ENCODE assay signal across 8 cellular contexts in genomic region chr2:3518496-3519254, GRCh38. TPM values are rescaled to one million over a fixed set of nuclear protein-coding genes. Genes with fewer than 3 reads are reported as not detected.
DNase-seq lines count a peak whose midpoint lies in the region; ATAC-seq and TF ChIP-seq lines count a peak whose summit lies in the region.

No MANE protein-coding gene starts in this region.

- ATAC-seq in RWPE2 (ENCODE audit: low read depth): peak; percentile 76
- ATAC-seq in stimulated activated naive CD8-positive, alpha-beta T cell treated with anti-CD3 and anti-CD28 coated beads, Interleukin-15, amount 100 ng/mL, for 72 hours: peak; percentile 87

- H3F3A ChIP-seq in Loucy (ENCODE audit: low read depth): no peaks in the 10 kb centered on the region
- H3F3A ChIP-seq in neural cell (ENCODE audit: insufficient read depth, low read length, poor library complexity, severe bottlenecking): no peaks in the 10 kb centered on the region

- peak overlapping the region; percentile 91 for H2AFZ ChIP-seq in Loucy (ENCODE audit: low read length)
- H2AFZ ChIP-seq in neural cell (ENCODE audit: low read depth, low read length): peak overlapping the region; percentile 94

- no peak for TF ChIP-seq RAD21 in neural cell (conservative IDR thresholded peaks at IDR 0.05)

- H3K9me2 ChIP-seq in Loucy (replicated peaks; ENCODE audit: low read depth, low read length) (no peaks in the 10 kb centered on the region), neural cell (ENCODE audit: insufficient read depth, low read length) (no peaks in the 10 kb centered on the region)

- no peaks in the 10 kb centered on the region; the same call in 1 of the 2 replicates for H3K27me3 ChIP-seq in H7 (ENCODE audit: control insufficient read depth, insufficient read depth, low read length)
- no peaks in the 10 kb centered on the region for H3K27me3 ChIP-seq in Loucy (ENCODE audit: insufficient read depth, low read length, poor library complexity, severe bottlenecking)
- no peaks in the 10 kb centered on the region for H3K27me3 ChIP-seq in RWPE2 (ENCODE audit: insufficient read depth, poor library complexity, severe bottlenecking)
- no peaks in the 10 kb centered on the region for H3K27me3 ChIP-seq in neural cell (ENCODE audit: insufficient read depth, low read depth, low read length)

- H3K9ac ChIP-seq in Loucy (ENCODE audit: low read depth, low read length, poor library complexity, severe bottlenecking): peak overlapping the region; percentile 95
- peak overlapping the region; percentile 95 for H3K9ac ChIP-seq in neural cell (ENCODE audit: low read length)

- H3K4me1 ChIP-seq in Loucy (ENCODE audit: insufficient read depth, low read length, poor library complexity, severe bottlenecking): peaks cover 26% of the 10 kb centered on the region
- no peaks in the 10 kb centered on the region for H3K4me1 ChIP-seq in RWPE2 (ENCODE audit: insufficient read depth, poor library complexity, severe bottlenecking)

- H4K20me1 ChIP-seq in Loucy (ENCODE audit: insufficient read depth, low read length, poor library complexity, severe bottlenecking) (peaks cover 9% of the 10 kb centered on the region), neural cell (ENCODE audit: insufficient read depth) (no peaks in the 10 kb centered on the region)

- H3K27ac ChIP-seq in RWPE2 (ENCODE audit: poor library complexity, severe bottlenecking) (peak overlapping the region; percentile 59), neural cell (ENCODE audit: low read length) (peak overlapping the region; percentile 97)

- H3K27ac Mint-ChIP-seq in stimulated activated naive CD8-positive, alpha-beta T cell treated with anti-CD3 and anti-CD28 coated beads, Interleukin-15, amount 100 ng/mL, for 72 hours: peak overlapping the region; percentile 85 to 96

- DNase-seq in ELF-1 (ENCODE audit: low read depth, low spot score) (peak; percentile 99), H7 (peak; percentile 100), RWPE2 (ENCODE audit: low spot score) (peak; percentile 97), fibroblast of villous mesenchyme (ENCODE audit: low read depth) (peak; percentile 98)
- peak; percentile 99 for DNase-seq in activated effector memory CD4-positive, alpha-beta T cell treated with anti-CD3 and anti-CD28 coated beads, Interleukin-2, amount 50 U/mL, for 16 hours
- peak; percentile 99 for DNase-seq in stimulated activated naive CD8-positive, alpha-beta T cell treated with anti-CD3 and anti-CD28 coated beads, Interleukin-15, amount 100 ng/mL, for 72 hours

- peaks cover 0 to 8% of the 10 kb centered on the region in 2 donors for H3K9me3 Mint-ChIP-seq in stimulated activated naive CD8-positive, alpha-beta T cell treated with anti-CD3 and anti-CD28 coated beads, Interleukin-15, amount 100 ng/mL, for 72 hours

- H3K9me3 ChIP-seq in Loucy (ENCODE audit: insufficient read depth, low read depth, low read length) (no peaks in the 10 kb centered on the region), RWPE2 (ENCODE audit: severe bottlenecking) (no peaks in the 10 kb centered on the region), neural cell (ENCODE audit: low read length) (no peaks in the 10 kb centered on the region)

- no peaks in the 10 kb centered on the region for H3K27me3 Mint-ChIP-seq in stimulated activated naive CD8-positive, alpha-beta T cell treated with anti-CD3 and anti-CD28 coated beads, Interleukin-15, amount 100 ng/mL, for 72 hours

- H3K4me3 ChIP-seq in H7 (ENCODE audit: insufficient read depth, low read depth, low read length) (peak overlapping the region; percentile 83), Loucy (ENCODE audit: low read length, poor library complexity, severe bottlenecking) (peak overlapping the region; percentile 96), RWPE2 (ENCODE audit: severe bottlenecking) (peak overlapping the region; percentile 73), fibroblast of villous mesenchyme (ENCODE audit: low read depth, low read length) (peak overlapping the region; percentile 84), neural cell (ENCODE audit: low read length) (peak overlapping the region; percentile 83)

- peaks cover 24% of the 10 kb centered on the region for H3K4me1 Mint-ChIP-seq in stimulated activated naive CD8-positive, alpha-beta T cell treated with anti-CD3 and anti-CD28 coated beads, Interleukin-15, amount 100 ng/mL, for 72 hours

- TF ChIP-seq CTCF in Loucy (conservative IDR thresholded peaks at IDR 0.05; ENCODE audit: low read length): no peak
- TF ChIP-seq CTCF in RWPE2 (IDR thresholded peaks at IDR 0.05; ENCODE audit: poor library complexity, severe bottlenecking): no peak
- TF ChIP-seq CTCF in fibroblast of villous mesenchyme (IDR thresholded peaks at IDR 0.05; ENCODE audit: insufficient read depth, low read depth, low read length): no peak
- no peak for TF ChIP-seq CTCF in neural cell (IDR thresholded peaks at IDR 0.05; ENCODE audit: poor library complexity, severe bottlenecking)

- no peaks in the 10 kb centered on the region for H3K36me3 ChIP-seq in H7 (replicated peaks; ENCODE audit: control insufficient read depth, insufficient read depth, low read length)
- H3K36me3 ChIP-seq in Loucy (ENCODE audit: insufficient read depth, low read length): no peaks in the 10 kb centered on the region
- no peaks in the 10 kb centered on the region for H3K36me3 ChIP-seq in RWPE2 (ENCODE audit: low read depth)
- no peaks in the 10 kb centered on the region for H3K36me3 ChIP-seq in neural cell (ENCODE audit: insufficient read depth, low read length)

- peak overlapping the region; percentile 80 to 94 for H3K4me3 Mint-ChIP-seq in stimulated activated naive CD8-positive, alpha-beta T cell treated with anti-CD3 and anti-CD28 coated beads, Interleukin-15, amount 100 ng/mL, for 72 hours

- H3K79me2 ChIP-seq in Loucy (ENCODE audit: insufficient read depth, low read length): peaks cover 42% of the 10 kb centered on the region
- no peaks in the 10 kb centered on the region for H3K79me2 ChIP-seq in neural cell (replicated peaks; ENCODE audit: insufficient read depth, low read length)

- H3K4me2 ChIP-seq in Loucy (ENCODE audit: low read depth, low read length, poor library complexity, severe bottlenecking) (peak overlapping the region; percentile 96), neural cell (ENCODE audit: low read length) (peak overlapping the region; percentile 98)

- TF ChIP-seq EP300 in neural cell (conservative IDR thresholded peaks at IDR 0.05; ENCODE audit: poor library complexity, severe bottlenecking): peak; percentile 24

TF ChIP-seq in neural cell, 6 proteins besides CTCF, POLR2A, EP300 and RAD21:
- TF ChIP-seq EZH2 (IDR thresholded peaks at IDR 0.05; ENCODE audit: borderline replicate concordance, insufficient read depth, low read length, poor library complexity, severe bottlenecking) (no peak), REST (IDR thresholded peaks at IDR 0.05; ENCODE audit: borderline replicate concordance) (peak; percentile 67), TAF1 (IDR thresholded peaks at IDR 0.05; ENCODE audit: low read depth) (no peak), POLR2AphosphoS5 (IDR thresholded peaks at IDR 0.05) (peak; percentile 96), MXI1 (conservative IDR thresholded peaks at IDR 0.05; ENCODE audit: poor library complexity, severe bottlenecking) (peak; percentile 17), SMC3 (conservative IDR thresholded peaks at IDR 0.05; ENCODE audit: poor library complexity) (no peak)

RNA-seq across cellular contexts. Expression of gene ADI1, which starts 0.7 kb away (rescaled TPM):
- total RNA-seq in H7 (2014; rRNA removed; shearing (Covaris generic)): 19.8 and 21.0 TPM in 2 replicates
- 47.7 and 66.5 TPM in 2 replicates for total RNA-seq in fibroblast of villous mesenchyme
- polyA plus RNA-seq in neural cell: 21.3 and 23.9 TPM in 2 replicates
- 8.3 and 9.5 TPM in 2 replicates for polyA minus RNA-seq in neural cell

RNA-seq across cellular contexts. Expression of gene RNASEH1, which starts 39.5 kb away (rescaled TPM):
- 40.4 and 42.8 TPM in 2 replicates for total RNA-seq in H7 (2014; rRNA removed; shearing (Covaris generic))
- total RNA-seq in fibroblast of villous mesenchyme: 42.7 and 48.3 TPM in 2 replicates
- polyA plus RNA-seq in neural cell: 23.4 and 25.0 TPM in 2 replicates
- polyA minus RNA-seq in neural cell: 30.2 and 31.7 TPM in 2 replicates

RNA-seq across cellular contexts. Expression of gene RPS7, which starts 56.4 kb away (rescaled TPM):
- total RNA-seq in H7 (2014; rRNA removed; shearing (Covaris generic)): 2,082 and 2,647 TPM in 2 replicates
- total RNA-seq in fibroblast of villous mesenchyme: 1,279 and 1,357 TPM in 2 replicates
- 1,885 and 2,249 TPM in 2 replicates for polyA plus RNA-seq in neural cell
- polyA minus RNA-seq in neural cell: 479 and 600 TPM in 2 replicates

Comparison
In these comparisons a context has a peak if more than half of its experiments do, and no peak if none do; other contexts are left out.
1. Peak in every context shown above with its lines: DNase-seq, ATAC-seq, H3K4me3 ChIP-seq and H3K27ac ChIP-seq.